Comparison of ENCODE assay signal across 21 cellular contexts in genomic region chrX:107971636-107972035, GRCh38. TPM values are rescaled to one million over a fixed set of nuclear protein-coding genes. Genes with fewer than 3 reads are reported as not detected.
DNase-seq lines count a peak whose midpoint lies in the region; ATAC-seq, FAIRE-seq and TF ChIP-seq lines count a peak whose summit lies in the region.
"Had no signal": no experiment of that assay in that cellular context is flagged by ENCODE, and none has a peak within 500 bp of the region (broad histone marks: within the 10 kb centered on the region; RNA-seq: fewer than 3 reads in every experiment).

No MANE protein-coding gene starts in this region.

- ATAC-seq in activated CD8-positive, alpha-beta memory T cell treated with anti-CD3 and anti-CD28 coated beads, Interleukin-2, amount 10 ng/mL, durations not matched to agents 7 days and 5 days, result no peak
- ATAC-seq in HG02840 (IDR thresholded peaks at IDR 0.05; ENCODE audit: low FRiP score, unreplicated experiment), result no peak
- ATAC-seq: CD8-positive, alpha-beta T cell had no signal

- no peaks in the 10 kb centered on the region for H3K36me3 Mint-ChIP-seq in activated CD8-positive, alpha-beta memory T cell treated with anti-CD3 and anti-CD28 coated beads, Interleukin-2, amount 10 ng/mL, durations not matched to agents 7 days and 5 days
- H3K36me3 Mint-ChIP-seq: CD4-positive, CD25-positive, alpha-beta regulatory T cell; CD8-positive, alpha-beta T cell had no signal

- peak; percentile 6 for DNase-seq in OCI-M1 (lab: John Stamatoyannopoulos, UW)
- peak; percentile 15 for DNase-seq in choroid plexus epithelial cell (ENCODE audit: low read depth)
- peak; percentile 53 for DNase-seq in fibroblast of villous mesenchyme (ENCODE audit: low read depth)
- no peak for DNase-seq in HCEC 1CT
- DNase-seq in activated CD8-positive, alpha-beta memory T cell treated with anti-CD3 and anti-CD28 coated beads, Interleukin-2, amount 10 ng/mL, durations not matched to agents 7 days and 5 days, result no peak
- no peak for DNase-seq in GM19239 (ENCODE audit: insufficient read length, low spot score)
- DNase-seq: Caco-2; CD4-positive, CD25-positive, alpha-beta regulatory T cell; CD8-positive, alpha-beta T cell; DMS153; DND-41; GM23248; H9; HFFc6 had no signal

- CTCF ChIA-PET in activated CD8-positive, alpha-beta memory T cell treated with anti-CD3 and anti-CD28 coated beads, Interleukin-2, amount 10 ng/mL, durations not matched to agents 7 days and 5 days (lab: Charles Lee), result no interaction called here

- no peak overlapping the region for H3K4me3 Mint-ChIP-seq in activated CD8-positive, alpha-beta memory T cell treated with anti-CD3 and anti-CD28 coated beads, Interleukin-2, amount 10 ng/mL, durations not matched to agents 7 days and 5 days
- H3K4me3 Mint-ChIP-seq: B cell; CD4-positive, CD25-positive, alpha-beta regulatory T cell; CD8-positive, alpha-beta T cell; H9; HFFc6 had no signal

- no peak overlapping the region for H3K4me3 ChIP-seq in choroid plexus epithelial cell (ENCODE audit: low read depth, low read length)
- no peak overlapping the region for H3K4me3 ChIP-seq in fibroblast of villous mesenchyme (ENCODE audit: low read depth, low read length)
- H3K4me3 ChIP-seq: BLaER1, GM23248 had no signal

- TF ChIP-seq CTCF in choroid plexus epithelial cell (conservative IDR thresholded peaks at IDR 0.05; ENCODE audit: low read depth, low read length) (no peak), fibroblast of villous mesenchyme (IDR thresholded peaks at IDR 0.05; ENCODE audit: insufficient read depth, low read depth, low read length) (no peak)

- no peak for FAIRE-seq in GM19239 (lab: Jason Lieb, UNC)
- FAIRE-seq: G401.6, GM12892 had no signal

- H3K4me1 Mint-ChIP-seq in activated CD8-positive, alpha-beta memory T cell treated with anti-CD3 and anti-CD28 coated beads, Interleukin-2, amount 10 ng/mL, durations not matched to agents 7 days and 5 days, result no peaks in the 10 kb centered on the region
- H3K4me1 Mint-ChIP-seq: B cell; CD4-positive, CD25-positive, alpha-beta regulatory T cell had no signal

- H3K27ac Mint-ChIP-seq in activated CD8-positive, alpha-beta memory T cell treated with anti-CD3 and anti-CD28 coated beads, Interleukin-2, amount 10 ng/mL, durations not matched to agents 7 days and 5 days, result no peak overlapping the region
- H3K27ac Mint-ChIP-seq: B cell; CD4-positive, CD25-positive, alpha-beta regulatory T cell; CD8-positive, alpha-beta T cell; H9; HFFc6 had no signal

- H3K27me3 Mint-ChIP-seq in activated CD8-positive, alpha-beta memory T cell treated with anti-CD3 and anti-CD28 coated beads, Interleukin-2, amount 10 ng/mL, durations not matched to agents 7 days and 5 days, result no peaks in the 10 kb centered on the region
- H3K27me3 Mint-ChIP-seq: B cell had no signal

- no peaks in the 10 kb centered on the region for H3K9me3 Mint-ChIP-seq in activated CD8-positive, alpha-beta memory T cell treated with anti-CD3 and anti-CD28 coated beads, Interleukin-2, amount 10 ng/mL, durations not matched to agents 7 days and 5 days (ENCODE audit: low read depth)
- H3K9me3 Mint-ChIP-seq: CD8-positive, alpha-beta T cell; HFFc6 had no signal

RNA-seq across cellular contexts. Expression of gene TEX13B, which starts 10.5 kb away (rescaled TPM):
- not detected in 2 replicates for total RNA-seq in fibroblast of villous mesenchyme
- total RNA-seq in activated CD8-positive, alpha-beta memory T cell treated with anti-CD3 and anti-CD28 coated beads, Interleukin-2, amount 10 ng/mL, durations not matched to agents 7 days and 5 days, result not detected
- total RNA-seq: A172; B cell; Caco-2; CD4-positive, CD25-positive, alpha-beta regulatory T cell; CD8-positive, alpha-beta T cell; GM23248; H4; HFFc6 had no signal

Comparison
In these comparisons a context has a peak if more than half of its experiments do, and no peak if none do; other contexts are left out.
1. DNase-seq: peak in OCI-M1 (single experiment), choroid plexus epithelial cell (single experiment) and fibroblast of villous mesenchyme (single experiment); none in HCEC 1CT (single experiment), activated CD8-positive, alpha-beta memory T cell treated with anti-CD3 and anti-CD28 coated beads, Interleukin-2, amount 10 ng/mL, durations not matched to agents 7 days and 5 days (single experiment) and GM19239 (single experiment).